Comparison of ENCODE assay signal across 28 cellular contexts in the genomic region with DNA sequence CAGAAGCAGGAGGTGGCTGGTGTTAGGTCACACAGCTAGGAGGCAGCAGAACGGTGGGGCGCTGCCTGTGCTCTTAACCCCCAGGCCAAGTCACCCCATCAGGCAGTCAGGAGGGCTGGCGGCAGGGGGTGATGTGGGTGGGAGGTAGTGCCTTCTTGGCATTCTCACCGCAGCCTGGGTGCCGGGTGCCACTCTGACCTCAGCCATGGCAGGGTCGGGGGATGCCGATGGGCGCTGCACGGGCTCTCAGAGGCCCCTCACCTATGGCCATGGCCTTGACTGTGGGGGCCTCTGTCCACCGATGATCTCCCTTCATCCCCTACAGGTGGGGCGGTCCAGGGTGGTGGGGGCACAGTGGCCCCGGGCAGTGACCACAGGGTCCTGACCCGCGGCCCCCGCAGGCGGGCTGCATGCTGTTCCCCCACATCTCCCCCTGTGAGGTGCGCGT. TPM values are rescaled to one million over a fixed set of nuclear protein-coding genes. Genes with fewer than 3 reads are reported as not detected.
A peak's percentile ranks its signal among the peaks of the same experiment; 100 is the strongest.
DNase-seq lines count a peak whose midpoint lies in the region; ATAC-seq and TF ChIP-seq lines count a peak whose summit lies in the region.
"Had no signal": no experiment of that assay in that cellular context is flagged by ENCODE, and none has a peak within 500 bp of the region (broad histone marks: within the 10 kb centered on the region; RNA-seq: fewer than 3 reads in every experiment).

No MANE protein-coding gene starts in this region.

- H3K4me3 ChIP-seq in right cardiac atrium (ENCODE audit: low read length) = no peak overlapping the region
- H3K4me3 ChIP-seq in right atrium auricular region = no peak overlapping the region
- no peak overlapping the region for H3K4me3 ChIP-seq in Karpas-422 (ENCODE audit: low read length)
- H3K4me3 ChIP-seq in gastrocnemius medialis = no peak overlapping the region
- no peak overlapping the region for H3K4me3 ChIP-seq in gastroesophageal sphincter
- H3K4me3 ChIP-seq: neural progenitor cell, sigmoid colon, testis had no signal

- 91% methylated on average over 18 of the region's 18 CpGs for WGBS in right cardiac atrium
- no CpG with 5 or more reads among the region's 18 CpGs for WGBS in gastroesophageal sphincter (ENCODE audit: low coverage in 1 of 2), 2 donors

- no peaks in the 10 kb centered on the region for H3K9me3 Mint-ChIP-seq in stimulated activated effector memory CD8-positive, alpha-beta T cell treated with anti-CD3 and anti-CD28 coated beads, Interleukin-12 subunit alpha, Interleukin-12 subunit beta, amount 100 ng/mL, for 72 hours
- H3K9me3 Mint-ChIP-seq: activated CD4-positive, alpha-beta T cell treated with anti-CD3 and anti-CD28 coated beads, Interleukin-2, amount 10 ng/mL, durations not matched to agents 24 days and 14 days; brain; neural progenitor cell; T-helper 2 cell treated with Interferon-gamma antibody and Interleukin-4, amounts not matched to agents 5 μg/mL and 100 μg/mL, for 36 hours had no signal

- H3K79me2 ChIP-seq in Karpas-422 (ENCODE audit: low read length) = peaks cover 29% of the 10 kb centered on the region

- peaks cover 51% of the 10 kb centered on the region for H4K20me1 ChIP-seq in Karpas-422 (ENCODE audit: insufficient read depth, low read depth, low read length)

- peaks cover 93% of the 10 kb centered on the region for H3K36me3 Mint-ChIP-seq in stimulated activated effector memory CD8-positive, alpha-beta T cell treated with anti-CD3 and anti-CD28 coated beads, Interleukin-12 subunit alpha, Interleukin-12 subunit beta, amount 100 ng/mL, for 72 hours

- peaks cover 66% of the 10 kb centered on the region for H3K36me3 ChIP-seq in right atrium auricular region
- H3K36me3 ChIP-seq in Karpas-422 (ENCODE audit: insufficient read depth, low read length) = peaks cover 29% of the 10 kb centered on the region; the same call in 1 of the 2 replicates
- peaks cover 0 to 53% of the 10 kb centered on the region in 2 donors for H3K36me3 ChIP-seq in gastrocnemius medialis
- H3K36me3 ChIP-seq in gastroesophageal sphincter = peaks cover 0 to 74% of the 10 kb centered on the region in 2 donors
- H3K36me3 ChIP-seq: neural progenitor cell had no signal

- H3K9me2 ChIP-seq in Karpas-422 (replicated peaks; ENCODE audit: insufficient read depth, low read length) = no peaks in the 10 kb centered on the region

- ATAC-seq in right cardiac atrium = peak in 1 of 2 donors; percentile 0
- peak; percentile 2 for ATAC-seq in esophagus mucosa
- ATAC-seq in stimulated activated effector memory CD8-positive, alpha-beta T cell treated with anti-CD3 and anti-CD28 coated beads, Interleukin-12 subunit alpha, Interleukin-12 subunit beta, amount 100 ng/mL, for 72 hours = no peak
- ATAC-seq in GM21360 (IDR thresholded peaks at IDR 0.05; ENCODE audit: unreplicated experiment) = no peak
- no peak for ATAC-seq in gastrocnemius medialis
- ATAC-seq in gastroesophageal sphincter = no peak

- no peaks in the 10 kb centered on the region for H3K27me3 ChIP-seq in right cardiac atrium (ENCODE audit: control insufficient read depth, insufficient read depth)
- no peaks in the 10 kb centered on the region for H3K27me3 ChIP-seq in right atrium auricular region
- H3K27me3 ChIP-seq in Karpas-422 (ENCODE audit: low read length) = no peaks in the 10 kb centered on the region
- H3K27me3 ChIP-seq in gastrocnemius medialis = no peaks in the 10 kb centered on the region
- no peaks in the 10 kb centered on the region for H3K27me3 ChIP-seq in gastroesophageal sphincter
- H3K27me3 ChIP-seq: neural progenitor cell, sigmoid colon, testis had no signal

- in situ Hi-C loops in gastrocnemius medialis (cut with MboI; ENCODE audit: low sequenced_read_pairs in 4 of 4) = no loop called here

- TF ChIP-seq CTCF in right atrium auricular region (IDR thresholded peaks at IDR 0.05) = no peak
- no peak for TF ChIP-seq CTCF in gastrocnemius medialis (IDR thresholded peaks at IDR 0.05 in 4 of 5, conservative IDR thresholded peaks at IDR 0.05 in 1 of 5)
- no peak for TF ChIP-seq CTCF in gastroesophageal sphincter (IDR thresholded peaks at IDR 0.05)

- TF ChIP-seq EP300 in gastroesophageal sphincter (IDR thresholded peaks at IDR 0.05) = no peak

- peaks cover 19% of the 10 kb centered on the region for H3K4me1 Mint-ChIP-seq in stimulated activated effector memory CD8-positive, alpha-beta T cell treated with anti-CD3 and anti-CD28 coated beads, Interleukin-12 subunit alpha, Interleukin-12 subunit beta, amount 100 ng/mL, for 72 hours

- H3K9me3 ChIP-seq in right cardiac atrium (ENCODE audit: control insufficient read depth, low read length) (no peaks in the 10 kb centered on the region), right atrium auricular region (no peaks in the 10 kb centered on the region), Karpas-422 (ENCODE audit: low read length) (no peaks in the 10 kb centered on the region), gastrocnemius medialis (no peaks in the 10 kb centered on the region), gastroesophageal sphincter (no peaks in the 10 kb centered on the region)
- H3K9me3 ChIP-seq: sigmoid colon, testis had no signal

- TF ChIP-seq POLR2A in gastrocnemius medialis (IDR thresholded peaks at IDR 0.05) = no peak
- no peak for TF ChIP-seq POLR2A in gastroesophageal sphincter (IDR thresholded peaks at IDR 0.05)

- intact Hi-C loops in right cardiac atrium (cut with DNase I) = loop anchor here in 1 of 4 donors (10.0 kb wide), 1 partner anchor 172 kb away; the partner anchor contains the start of gene ADM5
- intact Hi-C loops in gastrocnemius medialis (cut with DNase I; ENCODE audit: low total_unique reads) = no loop called here

- DNase-seq in right cardiac atrium (peak in 2 of 3 donors; percentile 55 to 59), right atrium auricular region (ENCODE audit: low spot score) (no peak), Karpas-422 (peak; percentile 66), gastrocnemius medialis (no peak)
- DNase-seq in stimulated activated effector memory CD8-positive, alpha-beta T cell treated with anti-CD3 and anti-CD28 coated beads, Interleukin-12 subunit alpha, Interleukin-12 subunit beta, amount 100 ng/mL, for 72 hours (ENCODE audit: low spot score in 2 of 2) = no peak
- DNase-seq: activated CD4-positive, alpha-beta T cell treated with anti-CD3 and anti-CD28 coated beads, Interleukin-2, amount 10 ng/mL, durations not matched to agents 24 days and 14 days; activated naive CD4-positive, alpha-beta T cell treated with Interleukin-2 at 50 U/mL for 16 hours; C1 segment of cervical spinal cord; COR-L47; effector CD8-positive, alpha-beta T cell; foreskin fibroblast; KBM-7; kidney glomerular epithelial cell; MM.1S; NCI-H2081; NCI-H345; NCI-H748 treated with DMSO at 0.1 percent for 48 hours; RPMI8226; sigmoid colon; stimulated activated CD4-positive, alpha-beta T cell treated with anti-CD3 and anti-CD28 coated beads, Interleukin-4, amount 100 ng/mL, for 4 hours; stimulated activated naive CD4-positive, alpha-beta T cell; testis had no signal

- no peak overlapping the region for H2AFZ ChIP-seq in Karpas-422 (ENCODE audit: low read length)
- H2AFZ ChIP-seq: neural progenitor cell had no signal

- no peak overlapping the region for H3K4me2 ChIP-seq in Karpas-422 (ENCODE audit: low read depth, low read length, poor library complexity, severe bottlenecking)
- H3K4me2 ChIP-seq: neural progenitor cell had no signal

- peak overlapping the region; percentile 89 for H3K27ac Mint-ChIP-seq in stimulated activated effector memory CD8-positive, alpha-beta T cell treated with anti-CD3 and anti-CD28 coated beads, Interleukin-12 subunit alpha, Interleukin-12 subunit beta, amount 100 ng/mL, for 72 hours
- H3K27ac Mint-ChIP-seq: neural progenitor cell; T-helper 2 cell treated with Interferon-gamma antibody and Interleukin-4, amounts not matched to agents 5 μg/mL and 100 μg/mL, for 36 hours had no signal

- H3K27ac ChIP-seq in right cardiac atrium (ENCODE audit: low read length) (no peak overlapping the region), right atrium auricular region (no peak overlapping the region), Karpas-422 (ENCODE audit: low read length) (no peak overlapping the region), gastrocnemius medialis (peak overlapping the region in 1 of 4 donors; percentile 1), gastroesophageal sphincter (peak overlapping the region in 2 of 4 donors; percentile 5 to 35)

- H3K4me3 Mint-ChIP-seq in stimulated activated effector memory CD8-positive, alpha-beta T cell treated with anti-CD3 and anti-CD28 coated beads, Interleukin-12 subunit alpha, Interleukin-12 subunit beta, amount 100 ng/mL, for 72 hours = no peak overlapping the region
- H3K4me3 Mint-ChIP-seq: activated CD4-positive, alpha-beta T cell treated with anti-CD3 and anti-CD28 coated beads, Interleukin-2, amount 10 ng/mL, durations not matched to agents 24 days and 14 days; brain; neural progenitor cell; T-helper 2 cell treated with Interferon-gamma antibody and Interleukin-4, amounts not matched to agents 5 μg/mL and 100 μg/mL, for 36 hours had no signal

- peaks cover 6% of the 10 kb centered on the region for H3K4me1 ChIP-seq in right cardiac atrium (ENCODE audit: control insufficient read depth, insufficient read depth, low read length)
- H3K4me1 ChIP-seq in right atrium auricular region = peaks cover 0 to 40% of the 10 kb centered on the region in 2 donors
- peaks cover 22% of the 10 kb centered on the region for H3K4me1 ChIP-seq in Karpas-422 (ENCODE audit: low read length)
- peaks cover 16 to 24% of the 10 kb centered on the region in 2 donors for H3K4me1 ChIP-seq in gastrocnemius medialis
- H3K4me1 ChIP-seq in gastroesophageal sphincter = peaks cover 0 to 64% (median 15%) of the 10 kb centered on the region in 3 donors

- H3K9ac ChIP-seq in Karpas-422 (ENCODE audit: low read length) = no peak overlapping the region
- H3K9ac ChIP-seq: neural progenitor cell had no signal

RNA-seq across cellular contexts. Expression of gene PTOV1, which starts 5.6 kb away (rescaled TPM):
- total RNA-seq in right cardiac atrium (100 to 1,000 TPM; 127 to 146 (median 141) TPM), right atrium auricular region (10 to 100 TPM; 64.6 to 81.0 TPM), esophagus mucosa (58.5 TPM), gastrocnemius medialis (10 to 100 TPM; 77.6 to 88.2 (median 87.0) TPM), gastroesophageal sphincter (10 to 100 TPM; 52.9 to 89.1 (median 60.0) TPM)
- 134 TPM for polyA plus RNA-seq in right cardiac atrium
- 67.8 and 114 TPM in 2 replicates for total RNA-seq in Karpas-422 (2014; rRNA removed; shearing (Covaris generic); ENCODE audit: low replicate concordance)

RNA-seq across cellular contexts. Expression of gene PNKP, which starts 10.8 kb away (rescaled TPM):
- total RNA-seq in right cardiac atrium (100 to 1,000 TPM in 1 of 4 donors, 10 to 100 TPM in 3; 38.6 to 144 (median 42.9) TPM), right atrium auricular region (10 to 100 TPM; 29.2 to 32.5 TPM), esophagus mucosa (29.2 TPM), gastrocnemius medialis (10 to 100 TPM; 14.9 to 43.4 (median 21.1) TPM), gastroesophageal sphincter (10 to 100 TPM; 12.5 to 64.3 (median 29.4) TPM)
- polyA plus RNA-seq in right cardiac atrium = 40.8 TPM
- total RNA-seq in Karpas-422 (2014; rRNA removed; shearing (Covaris generic); ENCODE audit: low replicate concordance) = 49.4 and 101 TPM in 2 replicates

RNA-seq across cellular contexts. Expression of gene AKT1S1, which starts 20.6 kb away (rescaled TPM):
- total RNA-seq in right cardiac atrium = 10 to 100 TPM; 32.4 to 38.7 (median 36.4) TPM
- 40.2 TPM for polyA plus RNA-seq in right cardiac atrium
- 10 to 100 TPM; 20.6 to 25.8 TPM for total RNA-seq in right atrium auricular region
- 8.2 and 8.9 TPM in 2 replicates for total RNA-seq in Karpas-422 (2014; rRNA removed; shearing (Covaris generic); ENCODE audit: low replicate concordance)
- 32.7 TPM for total RNA-seq in esophagus mucosa
- 10 to 100 TPM; 23.8 to 56.8 (median 43.4) TPM for total RNA-seq in gastrocnemius medialis
- 10 to 100 TPM; 14.4 to 24.6 (median 19.7) TPM for total RNA-seq in gastroesophageal sphincter

RNA-seq across cellular contexts. Expression of gene TBC1D17, which starts 20.9 kb away (rescaled TPM):
- total RNA-seq in right cardiac atrium (10 to 100 TPM; 35.7 to 45.7 (median 42.1) TPM), right atrium auricular region (10 to 100 TPM; 20.4 to 27.5 TPM), esophagus mucosa (15.8 TPM), gastrocnemius medialis (10 to 100 TPM; 48.7 to 84.3 (median 66.4) TPM), gastroesophageal sphincter (10 to 100 TPM; 25.1 to 41.9 (median 37.3) TPM)
- 35.6 TPM for polyA plus RNA-seq in right cardiac atrium
- 13.6 and 17.8 TPM in 2 replicates for total RNA-seq in Karpas-422 (2014; rRNA removed; shearing (Covaris generic); ENCODE audit: low replicate concordance)

RNA-seq across cellular contexts. Expression of gene MED25, which starts 38.5 kb away (rescaled TPM):
- 10 to 100 TPM; 37.8 to 50.4 (median 43.1) TPM for total RNA-seq in right cardiac atrium
- 39.2 TPM for polyA plus RNA-seq in right cardiac atrium
- total RNA-seq in right atrium auricular region = 10 to 100 TPM; 31.1 to 54.0 TPM
- 37.8 and 40.5 TPM in 2 replicates for total RNA-seq in Karpas-422 (2014; rRNA removed; shearing (Covaris generic); ENCODE audit: low replicate concordance)
- total RNA-seq in esophagus mucosa = 25.6 TPM
- 100 to 1,000 TPM in 1 of 4 donors, 10 to 100 TPM in 3; 46.6 to 105 (median 78.7) TPM for total RNA-seq in gastrocnemius medialis
- 10 to 100 TPM; 26.7 to 36.1 (median 28.7) TPM for total RNA-seq in gastroesophageal sphincter

Comparison
In these comparisons a context has a peak if more than half of its experiments do, and no peak if none do; other contexts are left out.
1. DNase-seq: peak in right cardiac atrium (2 of 3) and Karpas-422 (single experiment); none in right atrium auricular region (single experiment), stimulated activated effector memory CD8-positive, alpha-beta T cell treated with anti-CD3 and anti-CD28 coated beads, Interleukin-12 subunit alpha, Interleukin-12 subunit beta, amount 100 ng/mL, for 72 hours (0 of 2) and gastrocnemius medialis (0 of 2).